Comparison of ENCODE assay signal across 19 cellular contexts in genomic region chr5:1136814-1137213, GRCh38. TPM values are rescaled to one million over a fixed set of nuclear protein-coding genes. Genes with fewer than 3 reads are reported as not detected.
DNase-seq lines count a peak whose midpoint lies in the region; ATAC-seq, FAIRE-seq and TF ChIP-seq lines count a peak whose summit lies in the region.
"Had no signal": no experiment of that assay in that cellular context is flagged by ENCODE, and none has a peak within 500 bp of the region (broad histone marks: within the 10 kb centered on the region; RNA-seq: fewer than 3 reads in every experiment).

No MANE protein-coding gene starts in this region.

- H2AK5ac ChIP-seq in mesenchymal stem cell (ENCODE audit: low read length, severe bottlenecking) = no peak overlapping the region

- POLR2A ChIA-PET in WTC11 (lab: Charles Lee) = interaction anchor here (1.4 kb wide), 1 partner anchor 24 kb away, joined by 4 read pairs; no protein-coding TSS in a partner anchor

- no peak for TF ChIP-seq POLR2A in gastroesophageal sphincter (IDR thresholded peaks at IDR 0.05)

- H3K23ac ChIP-seq in mesenchymal stem cell (ENCODE audit: low read length in 2 of 2) = no peak overlapping the region

- no peak overlapping the region for H3K27ac ChIP-seq in mesenchymal stem cell (ENCODE audit: low read length, poor library complexity, severe bottlenecking)
- no peak overlapping the region for H3K27ac ChIP-seq in brain microvascular endothelial cell
- H3K27ac ChIP-seq in gastroesophageal sphincter = no peak overlapping the region
- H3K27ac ChIP-seq: KMS-11 had no signal

- TF ChIP-seq CTCF in WTC11 (IDR thresholded peaks at IDR 0.05) = no peak
- TF ChIP-seq CTCF in brain microvascular endothelial cell (IDR thresholded peaks at IDR 0.05; ENCODE audit: low read depth, low read length, missing control alignments) = no peak
- TF ChIP-seq CTCF in gastroesophageal sphincter (IDR thresholded peaks at IDR 0.05) = no peak

- no peak overlapping the region for H2BK15ac ChIP-seq in mesenchymal stem cell (ENCODE audit: low read depth, poor library complexity, severe bottlenecking)

- no peaks in the 10 kb centered on the region for H3K79me1 ChIP-seq in mesenchymal stem cell (replicated peaks; ENCODE audit: low read length, poor library complexity, severe bottlenecking)

- H2BK12ac ChIP-seq in mesenchymal stem cell (ENCODE audit: low read length in 2 of 2) = peak overlapping the region in 1 of 2 experiments; percentile 73

- H3K27me3 ChIP-seq in mesenchymal stem cell (ENCODE audit: control insufficient read depth in 1 of 2, insufficient read depth in 1 of 2, low read length in 2 of 2) (peaks cover 54 to 71% of the 10 kb centered on the region in 2 experiments), brain microvascular endothelial cell (replicated peaks) (peaks cover 15% of the 10 kb centered on the region), gastroesophageal sphincter (peaks cover 16% of the 10 kb centered on the region)

- H3K18ac ChIP-seq in mesenchymal stem cell (ENCODE audit: low read depth in 1 of 2, low read length in 2 of 2) = peak overlapping the region in 1 of 2 experiments; percentile 37

- no peak overlapping the region for H2BK5ac ChIP-seq in mesenchymal stem cell (ENCODE audit: low read depth, low read length, poor library complexity, severe bottlenecking)

- peak; percentile 93 for FAIRE-seq in HTR-8/SVneo (lab: Jason Lieb, UNC)
- FAIRE-seq: G401.6 had no signal

- H3K14ac ChIP-seq in mesenchymal stem cell (ENCODE audit: low read length in 2 of 2) = peak overlapping the region in 1 of 2 experiments; percentile 76

- no peak overlapping the region for H3K4me2 ChIP-seq in mesenchymal stem cell (ENCODE audit: low read length, poor library complexity, severe bottlenecking)
- H3K4me2 ChIP-seq: GM23338, KMS-11 had no signal

- no peak overlapping the region for H2AFZ ChIP-seq in mesenchymal stem cell (ENCODE audit: low read depth, low read length)
- H2AFZ ChIP-seq: GM23338 had no signal

- TF ChIP-seq EP300 in gastroesophageal sphincter (IDR thresholded peaks at IDR 0.05) = no peak

- CTCF ChIA-PET in WTC11 (lab: Charles Lee) = interaction anchor here (1.1 kb wide), 1 partner anchor 213 kb away, joined by 3 read pairs; no protein-coding TSS in a partner anchor

- DNase-seq in HTR-8/SVneo (ENCODE audit: insufficient read length, low spot score) = no peak
- DNase-seq in WTC11 (ENCODE audit: low spot score) = no peak
- no peak for DNase-seq in mesenchymal stem cell
- DNase-seq in brain microvascular endothelial cell = no peak
- DNase-seq: AML-193, COR-L47, MV-4-11, NCI-H1694 treated with DMSO at 0.1 percent for 48 hours, NCI-H510A treated with DMSO at 0.1 percent for 48 hours, NCI-H774, OCI-M1, SIG-M5 had no signal

- H3K4me1 Mint-ChIP-seq in WTC11 = peaks cover 12% of the 10 kb centered on the region
- peaks cover 85% of the 10 kb centered on the region for H3K4me1 Mint-ChIP-seq in stimulated activated memory B cell treated with anti-CD40 and anti-IgM and Interleukin-4, amounts not matched to agents 10 μg/mL and 1 μg/mL and 100 μg/mL, for 72 hours

- peak overlapping the region; percentile 57; the same call in 1 of the 2 replicates for H3K27ac Mint-ChIP-seq in WTC11
- peak overlapping the region; percentile 62 for H3K27ac Mint-ChIP-seq in stimulated activated memory B cell treated with anti-CD40 and anti-IgM and Interleukin-4, amounts not matched to agents 10 μg/mL and 1 μg/mL and 100 μg/mL, for 72 hours
- H3K27ac Mint-ChIP-seq: GM23338 had no signal

- H3K4me1 ChIP-seq in mesenchymal stem cell (ENCODE audit: control insufficient read depth, insufficient read depth, low read depth, low read length) (peaks cover 6% of the 10 kb centered on the region), gastroesophageal sphincter (peaks cover 0 to 29% (median 3%) of the 10 kb centered on the region in 3 donors)

- 92% methylated on average over 8 of the region's 8 CpGs for WGBS in mesenchymal stem cell
- WGBS in gastroesophageal sphincter (ENCODE audit: low coverage in 1 of 2), 2 donors = 100% methylated on average over 1 of the region's 8 CpGs; no CpG with 5 or more reads in 1 of the 2 donors

- H3K4ac ChIP-seq in mesenchymal stem cell (ENCODE audit: low read depth in 1 of 2, low read length in 2 of 2) = no peak overlapping the region

- H4K91ac ChIP-seq in mesenchymal stem cell (ENCODE audit: low read length) = peak overlapping the region; percentile 52

- H2BK120ac ChIP-seq in mesenchymal stem cell (ENCODE audit: low read depth, low read length) = no peak overlapping the region

- H3K27me3 Mint-ChIP-seq in WTC11 (ENCODE audit: low read depth) = no peaks in the 10 kb centered on the region; the same call in 1 of the 2 replicates
- no peaks in the 10 kb centered on the region for H3K27me3 Mint-ChIP-seq in stimulated activated memory B cell treated with anti-CD40 and anti-IgM and Interleukin-4, amounts not matched to agents 10 μg/mL and 1 μg/mL and 100 μg/mL, for 72 hours

- H3K4me3 ChIP-seq in mesenchymal stem cell (ENCODE audit: insufficient read depth in 1 of 2, low read depth in 1 of 2, low read length in 2 of 2) = peak overlapping the region in 1 of 2 experiments; percentile 21
- no peak overlapping the region for H3K4me3 ChIP-seq in brain microvascular endothelial cell (ENCODE audit: low read depth, low read length)
- H3K4me3 ChIP-seq in gastroesophageal sphincter = no peak overlapping the region
- H3K4me3 ChIP-seq: GM23338 had no signal

- no peak for ATAC-seq in WTC11
- no peak for ATAC-seq in stimulated activated memory B cell treated with anti-CD40 and anti-IgM and Interleukin-4, amounts not matched to agents 10 μg/mL and 1 μg/mL and 100 μg/mL, for 72 hours
- ATAC-seq in GM19397 (IDR thresholded peaks at IDR 0.05; ENCODE audit: unreplicated experiment) = no peak
- ATAC-seq in gastroesophageal sphincter = no peak
- ATAC-seq in GM21423 (IDR thresholded peaks at IDR 0.05; ENCODE audit: unreplicated experiment) = no peak
- ATAC-seq: GM23338 had no signal

- no peak overlapping the region for H3K4me3 Mint-ChIP-seq in WTC11
- H3K4me3 Mint-ChIP-seq in stimulated activated memory B cell treated with anti-CD40 and anti-IgM and Interleukin-4, amounts not matched to agents 10 μg/mL and 1 μg/mL and 100 μg/mL, for 72 hours = no peak overlapping the region
- H3K4me3 Mint-ChIP-seq: GM23338 had no signal

- in situ Hi-C loops in brain microvascular endothelial cell (cut with HindIII; ENCODE audit: low pct_ligation_motif_present, low sequenced_read_pairs) = no loop called here

- H3K9me3 ChIP-seq in mesenchymal stem cell (ENCODE audit: control insufficient read depth, low read length) = no peaks in the 10 kb centered on the region
- no peaks in the 10 kb centered on the region for H3K9me3 ChIP-seq in gastroesophageal sphincter

- no peak overlapping the region for H3K9ac ChIP-seq in mesenchymal stem cell (ENCODE audit: low read length)
- H3K9ac ChIP-seq: KMS-11 had no signal

- H4K8ac ChIP-seq in mesenchymal stem cell (ENCODE audit: low read length) = no peak overlapping the region

- H3K9me3 Mint-ChIP-seq in WTC11 = peaks cover 9% of the 10 kb centered on the region
- H3K9me3 Mint-ChIP-seq in stimulated activated memory B cell treated with anti-CD40 and anti-IgM and Interleukin-4, amounts not matched to agents 10 μg/mL and 1 μg/mL and 100 μg/mL, for 72 hours = no peaks in the 10 kb centered on the region

- no peaks in the 10 kb centered on the region for H3K36me3 Mint-ChIP-seq in WTC11
- H3K36me3 Mint-ChIP-seq in stimulated activated memory B cell treated with anti-CD40 and anti-IgM and Interleukin-4, amounts not matched to agents 10 μg/mL and 1 μg/mL and 100 μg/mL, for 72 hours = no peaks in the 10 kb centered on the region

- H3K36me3 ChIP-seq in mesenchymal stem cell (ENCODE audit: control insufficient read depth in 1 of 2, insufficient read depth in 2 of 2, low read depth in 1 of 2, low read length in 2 of 2) = no peaks in the 10 kb centered on the region
- H3K36me3 ChIP-seq in brain microvascular endothelial cell (replicated peaks) = no peaks in the 10 kb centered on the region
- H3K36me3 ChIP-seq in gastroesophageal sphincter = no peaks in the 10 kb centered on the region

TF ChIP-seq in WTC11, 78 proteins besides CTCF, POLR2A, EP300 and RAD21 (continues in another document):
- no peak for TF ChIP-seq ZNF317 (CRISPR knock-in tag; IDR thresholded peaks at IDR 0.05; ENCODE audit: borderline replicate concordance, low read depth)
- no peak for TF ChIP-seq GRHL2 (CRISPR knock-in tag; IDR thresholded peaks at IDR 0.05; ENCODE audit: insufficient replicate concordance, severe bottlenecking)
- no peak for TF ChIP-seq USF1 (CRISPR knock-in tag; IDR thresholded peaks at IDR 0.05)
- TF ChIP-seq AR (CRISPR knock-in tag; IDR thresholded peaks at IDR 0.05) = no peak
- no peak for TF ChIP-seq NFATC4 (CRISPR knock-in tag; IDR thresholded peaks at IDR 0.05)
- TF ChIP-seq MXD4 (CRISPR knock-in tag; IDR thresholded peaks at IDR 0.05; ENCODE audit: borderline replicate concordance) = no peak

RNA-seq across cellular contexts. Expression of gene SLC12A7, which starts 25.0 kb away (rescaled TPM):
- total RNA-seq in WTC11 (2021) (28.1 to 29.9 TPM (median 29.9 TPM) in 3 replicates), gastroesophageal sphincter (10 to 100 TPM; 18.8 to 28.7 (median 24.5) TPM)
- 23.4 TPM for polyA plus RNA-seq in mesenchymal stem cell (2013, experiment 1 of 2)
- 22.9 TPM for polyA plus RNA-seq in mesenchymal stem cell (2013, experiment 2 of 2)
